8 cellular contexts compared by ENCODE assay signal in genomic region chr16:85157813-85158701, GRCh38. TPM values are rescaled to one million over a fixed set of nuclear protein-coding genes. Genes with fewer than 3 reads are reported as not detected.
A peak's percentile ranks its signal among the peaks of the same experiment; 100 is the strongest.
DNase-seq lines count a peak whose midpoint lies in the region; ATAC-seq, FAIRE-seq and TF ChIP-seq lines count a peak whose summit lies in the region.

No MANE protein-coding gene starts in this region.

- H3K4me3 Mint-ChIP-seq in astrocyte (ENCODE audit: unreplicated experiment) (peak overlapping the region; percentile 31), naive B cell (peak overlapping the region; percentile 58 to 96 (median 90)), HFFc6 (no peak overlapping the region)

- peak overlapping the region; percentile 58 for H3K27ac Mint-ChIP-seq in astrocyte (ENCODE audit: unreplicated experiment)
- peak overlapping the region; percentile 70 to 98 (median 90) for H3K27ac Mint-ChIP-seq in naive B cell
- no peak overlapping the region for H3K27ac Mint-ChIP-seq in HFFc6

- peak; percentile 73 for DNase-seq in CMK (ENCODE audit: low read depth)
- peak; percentile 38 for DNase-seq in NB4 (ENCODE audit: low read depth)
- no peak for DNase-seq in astrocyte (ENCODE audit: low read depth)
- peak; percentile 20 for DNase-seq in naive B cell
- DNase-seq in cerebellar nuclear complex (lab: John Stamatoyannopoulos, UW) = no peak
- no peak for DNase-seq in omental fat pad (ENCODE audit: low spot score)
- no peak for DNase-seq in HFFc6

- no peaks in the 10 kb centered on the region for H3K79me2 ChIP-seq in astrocyte (ENCODE audit: insufficient read depth, low read length)

- no peak overlapping the region for H3K4me2 ChIP-seq in astrocyte (ENCODE audit: low read length)

- H3K36me3 Mint-ChIP-seq in astrocyte (ENCODE audit: low read depth, unreplicated experiment) (no peaks in the 10 kb centered on the region), naive B cell (no peaks in the 10 kb centered on the region), HFFc6 (ENCODE audit: low read depth) (no peaks in the 10 kb centered on the region)

- no peaks in the 10 kb centered on the region for H3K36me3 ChIP-seq in astrocyte (ENCODE audit: insufficient read depth, low read length)

- peaks cover 20% of the 10 kb centered on the region for H3K4me1 ChIP-seq in astrocyte (ENCODE audit: insufficient read depth, low read length)

- H3K27ac ChIP-seq in astrocyte (ENCODE audit: low read depth, low read length) = no peak overlapping the region

- H3K4me1 Mint-ChIP-seq in astrocyte (ENCODE audit: low read depth, unreplicated experiment) = peaks cover 24% of the 10 kb centered on the region
- H3K4me1 Mint-ChIP-seq in naive B cell = peaks cover 14 to 19% (median 17%) of the 10 kb centered on the region in 3 donors
- H3K4me1 Mint-ChIP-seq in HFFc6 (ENCODE audit: low read depth) = peaks cover 36% of the 10 kb centered on the region

- H3K4me3 ChIP-seq in NB4 (ENCODE audit: low read depth, low read length) = no peak overlapping the region
- no peak overlapping the region for H3K4me3 ChIP-seq in astrocyte (ENCODE audit: insufficient read depth, low read depth, low read length)

- ATAC-seq in naive B cell (ENCODE audit: low read depth in 2 of 2) = peak; percentile 56 to 68
- no peak for ATAC-seq in GM18519 (IDR thresholded peaks at IDR 0.05; ENCODE audit: low FRiP score, unreplicated experiment)
- no peak for ATAC-seq in omental fat pad (ENCODE audit: low FRiP score)

- H3K27me3 ChIP-seq in astrocyte (ENCODE audit: insufficient read depth, low read length) = no peaks in the 10 kb centered on the region

- H3K27me3 Mint-ChIP-seq in astrocyte (ENCODE audit: low read depth, unreplicated experiment) (peaks cover 5% of the 10 kb centered on the region), naive B cell (peaks cover 10 to 25% (median 18%) of the 10 kb centered on the region in 3 donors), HFFc6 (ENCODE audit: insufficient read depth) (peaks cover 4% of the 10 kb centered on the region; the same call in 1 of the 2 replicates)

- H2AFZ ChIP-seq in astrocyte (ENCODE audit: low read depth, low read length) = no peak overlapping the region

- TF ChIP-seq CTCF in NB4 (IDR thresholded peaks at IDR 0.05; ENCODE audit: low read depth, low read length) (no peak), astrocyte (IDR thresholded peaks at IDR 0.05; ENCODE audit: insufficient read depth, low read depth, low read length) (no peak), omental fat pad (IDR thresholded peaks at IDR 0.05) (no peak), HFFc6 (IDR thresholded peaks at IDR 0.05) (no peak)

- no peaks in the 10 kb centered on the region for H3K9me3 ChIP-seq in astrocyte (ENCODE audit: insufficient read depth, low read depth, low read length)

- no peak for FAIRE-seq in astrocyte (lab: Jason Lieb, UNC)

- no peak for TF ChIP-seq POLR2A in NB4 (IDR thresholded peaks at IDR 0.05; ENCODE audit: extremely low read depth, insufficient read length)

- no peak overlapping the region for H3K9ac ChIP-seq in astrocyte (ENCODE audit: low read length)

- H3K9me3 Mint-ChIP-seq in astrocyte (ENCODE audit: unreplicated experiment) (no peaks in the 10 kb centered on the region), naive B cell (peaks cover 0 to 6% (median 0%) of the 10 kb centered on the region in 7 donors), HFFc6 (no peaks in the 10 kb centered on the region)

- no peaks in the 10 kb centered on the region for H4K20me1 ChIP-seq in astrocyte (ENCODE audit: insufficient read depth, low read length)

RNA-seq across cellular contexts. Expression of gene CIBAR2, which starts 45.8 kb away (rescaled TPM):
- total RNA-seq in astrocyte (not detected in 2 replicates), omental fat pad (not detected)
- not detected for polyA plus RNA-seq in naive B cell (ENCODE audit: low read depth in 6 of 6)
- not detected for total RNA-seq in HFFc6 (2021; fragmentation: NEBNext Ultra II Directional; extraction: Animal tissue kit (Norgen Biotek cat#: 25700))

Comparison
In these comparisons a context has a peak if more than half of its experiments do, and no peak if none do; other contexts are left out.
1. DNase-seq: peak in CMK (single experiment), NB4 (single experiment) and naive B cell (single experiment); none in astrocyte (single experiment), cerebellar nuclear complex (0 of 2), omental fat pad (single experiment) and HFFc6 (single experiment).
2. ATAC-seq: peak in naive B cell (2 of 2); none in GM18519 (single experiment) and omental fat pad (single experiment).